11 cellular contexts compared by ENCODE assay signal in the genomic region with DNA sequence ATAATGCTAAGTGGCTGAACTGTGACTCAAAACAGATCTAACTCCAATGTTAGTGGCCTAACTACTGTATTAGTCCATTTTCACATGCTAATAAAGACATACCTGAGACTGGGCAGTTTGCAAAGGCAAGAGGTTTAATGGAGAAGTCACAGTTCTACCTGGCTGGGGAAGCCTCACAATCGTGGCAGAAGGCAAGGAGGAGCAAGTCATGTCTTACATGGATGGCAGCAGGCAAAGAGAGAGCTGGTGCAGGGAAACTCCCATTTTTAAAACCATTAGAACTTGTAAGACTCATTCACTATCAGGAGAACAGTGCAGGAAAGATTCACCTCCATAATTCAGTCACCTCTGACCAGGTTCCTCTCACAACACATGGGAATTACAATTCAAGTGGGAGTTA.
"Had no signal": no experiment of that assay in that cellular context is flagged by ENCODE, and none has a peak within 500 bp of the region (broad histone marks: within the 10 kb centered on the region; RNA-seq: fewer than 3 reads in every experiment).

No MANE protein-coding gene starts in this region.

- H3K4me3 Mint-ChIP-seq: HFFc6 had no signal

- H3K9me3 ChIP-seq: HAP-1 had no signal

- H3K36me3 ChIP-seq: HAP-1 had no signal

- H3K4me3 ChIP-seq: GM23248, HAP-1 had no signal

- H3K27ac Mint-ChIP-seq: HFFc6 had no signal

- H3K27ac ChIP-seq: GM23248, HL-60, KMS-11 had no signal

- H3K4me2 ChIP-seq: KMS-11 had no signal

- ATAC-seq: HCT116 had no signal

- H2AFZ ChIP-seq: GM23248 had no signal

- H3K9me3 Mint-ChIP-seq: HFFc6 had no signal

- H3K9ac ChIP-seq: GM23248, KMS-11 had no signal

- DNase-seq: GM23248, GOT3, H7, HFFc6, IMR-90, Kasumi-1, KBM-7 had no signal
